8 cellular contexts compared by ENCODE assay signal in genomic region chr6:107822154-107823046, GRCh38. TPM values are rescaled to one million over a fixed set of nuclear protein-coding genes. Genes with fewer than 3 reads are reported as not detected.
DNase-seq lines count a peak whose midpoint lies in the region; ATAC-seq and TF ChIP-seq lines count a peak whose summit lies in the region.

No MANE protein-coding gene starts in this region.

- H3F3A ChIP-seq in MM.1S (ENCODE audit: insufficient read depth, low read length) (no peaks in the 10 kb centered on the region), PC-9 (ENCODE audit: insufficient read depth, low read depth) (no peaks in the 10 kb centered on the region)

- H3K36me3 ChIP-seq in MM.1S (replicated peaks; ENCODE audit: insufficient read depth, low read length) (no peaks in the 10 kb centered on the region), PC-9 (ENCODE audit: low read depth) (no peaks in the 10 kb centered on the region)

- H3K79me2 ChIP-seq in MM.1S (ENCODE audit: low read length) (no peaks in the 10 kb centered on the region), PC-9 (ENCODE audit: low read depth) (no peaks in the 10 kb centered on the region)

- peak overlapping the region; percentile 47 for H3K4me2 ChIP-seq in MM.1S (ENCODE audit: low read depth, low read length)
- H3K4me2 ChIP-seq in PC-9, result no peak overlapping the region

- no peaks in the 10 kb centered on the region for H3K9me3 ChIP-seq in MM.1S (replicated peaks; ENCODE audit: insufficient read depth, low read length)
- H3K9me3 ChIP-seq in PC-9 (ENCODE audit: insufficient read depth, low read depth), result no peaks in the 10 kb centered on the region

- no peak overlapping the region for H3K9ac ChIP-seq in MM.1S (ENCODE audit: low read length)

- BruUV-seq in PC-9 (replicated peaks; lab: Mats Ljungman, UMichigan), result no TSS peak

- H3K9me2 ChIP-seq in MM.1S (replicated peaks; ENCODE audit: insufficient read depth, low read length) (no peaks in the 10 kb centered on the region), PC-9 (ENCODE audit: insufficient read depth) (no peaks in the 10 kb centered on the region)

- ATAC-seq in GM19438 (IDR thresholded peaks at IDR 0.05; ENCODE audit: low read depth, unreplicated experiment), result peak; percentile 63
- ATAC-seq in activated naive CD4-positive, alpha-beta T cell treated with anti-CD3 and anti-CD28 coated beads, Interleukin-2, amount 50 U/mL, for 72 hours, result peak; percentile 14 to 27
- no peak for ATAC-seq in HG02938 (IDR thresholded peaks at IDR 0.05; ENCODE audit: unreplicated experiment)

- TF ChIP-seq CTCF in MM.1S (IDR thresholded peaks at IDR 0.05; ENCODE audit: low read length) (no peak), PC-9 (conservative IDR thresholded peaks at IDR 0.05) (no peak)

- H2AFZ ChIP-seq in MM.1S (ENCODE audit: low read length), result no peak overlapping the region
- no peak overlapping the region for H2AFZ ChIP-seq in PC-9

- H4K20me1 ChIP-seq in MM.1S (ENCODE audit: insufficient read depth, low read length) (no peaks in the 10 kb centered on the region), PC-9 (ENCODE audit: insufficient read depth) (no peaks in the 10 kb centered on the region)

- H3K27me3 ChIP-seq in MM.1S (replicated peaks; ENCODE audit: insufficient read depth, low read length) (peaks cover 28% of the 10 kb centered on the region), PC-9 (ENCODE audit: insufficient read depth, low read depth) (peaks cover 10% of the 10 kb centered on the region; the same call in 1 of the 2 replicates)

- intact Hi-C loops in PC-9 (cut with micrococcal nuclease; ENCODE audit: unreplicated experiment), result no loop called here

- H3K9me3 Mint-ChIP-seq in activated naive CD4-positive, alpha-beta T cell treated with anti-CD3 and anti-CD28 coated beads, Interleukin-2, amount 50 U/mL, for 72 hours, result no peaks in the 10 kb centered on the region

- DNase-seq in MM.1S, result peak; percentile 84
- peak in 1 of 2 donors; percentile 46 for DNase-seq in activated naive CD4-positive, alpha-beta T cell treated with anti-CD3 and anti-CD28 coated beads, Interleukin-2, amount 50 U/mL, for 72 hours (ENCODE audit: low spot score in 2 of 2)
- DNase-seq in stimulated activated CD4-positive, alpha-beta T cell treated with anti-CD3 and anti-CD28 coated beads, Interleukin-4, amount 100 ng/mL, for 24 hours, result peak; percentile 71
- DNase-seq in hepatic stellate cell (ENCODE audit: low spot score), result no peak
- DNase-seq in PC-9, result no peak
- DNase-seq in NCI-H446 (lab: John Stamatoyannopoulos, UW), result no peak

- peak overlapping the region; percentile 99 to 100 for H3K27ac Mint-ChIP-seq in activated naive CD4-positive, alpha-beta T cell treated with anti-CD3 and anti-CD28 coated beads, Interleukin-2, amount 50 U/mL, for 72 hours

- POLR2A ChIA-PET in PC-9 (lab: Charles Lee; ENCODE audit: unreplicated experiment), result no interaction called here

- H3K4me1 ChIP-seq in MM.1S (ENCODE audit: low read length) (peaks cover 10% of the 10 kb centered on the region), PC-9 (replicated peaks; ENCODE audit: insufficient read depth) (no peaks in the 10 kb centered on the region)

- H3K27ac ChIP-seq in MM.1S (ENCODE audit: low read length) (no peak overlapping the region), PC-9 (no peak overlapping the region)

- H3K4me3 ChIP-seq in MM.1S (ENCODE audit: low read length) (peak overlapping the region; percentile 17; the same call in 1 of the 2 replicates), PC-9 (no peak overlapping the region)

- H3K36me3 Mint-ChIP-seq in activated naive CD4-positive, alpha-beta T cell treated with anti-CD3 and anti-CD28 coated beads, Interleukin-2, amount 50 U/mL, for 72 hours, result peaks cover 0 to 13% of the 10 kb centered on the region in 2 donors

- CTCF ChIA-PET in PC-9 (lab: Charles Lee), result no interaction called here

RNA-seq across cellular contexts. Expression of gene SCML4, which starts 1.7 kb away (rescaled TPM):
- 10 to 100 TPM in 1 of 2 donors, 1 to 10 TPM in 1; 5.2 to 11.7 TPM for total RNA-seq in activated naive CD4-positive, alpha-beta T cell treated with anti-CD3 and anti-CD28 coated beads, Interleukin-2, amount 50 U/mL, for 72 hours
- total RNA-seq in PC-9 (2021), result not detected in 2 replicates

Comparison
In these comparisons a context has a peak if more than half of its experiments do, and no peak if none do; other contexts are left out.
1. DNase-seq: peak in MM.1S (single experiment) and stimulated activated CD4-positive, alpha-beta T cell treated with anti-CD3 and anti-CD28 coated beads, Interleukin-4, amount 100 ng/mL, for 24 hours (single experiment); none in hepatic stellate cell (single experiment), PC-9 (0 of 2) and NCI-H446 (0 of 2).